ENCODE assay signal across 31 cellular contexts in the genomic region with DNA sequence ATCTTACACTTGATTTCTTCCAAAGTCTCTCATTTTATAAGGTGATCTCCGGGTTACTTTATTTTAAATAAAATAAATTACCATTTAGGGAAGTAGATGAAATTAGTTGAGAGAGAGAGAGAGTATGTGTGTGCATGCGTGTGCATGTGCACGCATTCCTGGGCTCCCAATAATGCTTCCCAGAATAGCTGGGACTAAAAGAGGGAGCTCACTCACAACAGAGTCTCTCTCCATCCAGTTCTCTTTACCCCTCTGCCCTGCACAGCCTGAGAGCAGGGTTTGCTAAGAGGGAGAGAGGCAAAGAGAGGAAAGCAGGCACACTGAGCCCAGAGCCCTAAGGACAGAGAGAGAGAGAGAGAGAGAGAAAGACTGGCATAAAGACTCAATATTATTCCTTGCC. TPM values are rescaled to one million over a fixed set of nuclear protein-coding genes. Genes with fewer than 3 reads are reported as not detected.
"Had no signal": no experiment of that assay in that cellular context is flagged by ENCODE, and none has a peak within 500 bp of the region (broad histone marks: within the 10 kb centered on the region; RNA-seq: fewer than 3 reads in every experiment).

No MANE protein-coding gene starts in this region.

- H3K36me3 ChIP-seq: ascending aorta, brain microvascular endothelial cell, esophagus muscularis mucosa, gastrocnemius medialis, WERI-Rb-1 had no signal

- H3K9me3 ChIP-seq: ascending aorta, esophagus muscularis mucosa, gastrocnemius medialis had no signal

- H3K27ac Mint-ChIP-seq: activated B cell treated with CpG ODN at 0.5 μM for 24 hours; activated CD8-positive, alpha-beta T cell treated with anti-CD3 and anti-CD28 coated beads for 36 hours; activated naive CD8-positive, alpha-beta T cell treated with anti-CD3 and anti-CD28 coated beads, Interleukin-2, amount 10 ng/mL, durations not matched to agents 7 days and 5 days; activated T-helper 17 cell treated with anti-CD3 and anti-CD28 coated beads, Interleukin-2, amount 50 U/mL, for 72 hours; effector memory CD8-positive, alpha-beta T cell; T-helper 17 cell; T-helper 2 cell treated with Interferon-gamma antibody and Interleukin-4, amounts not matched to agents 5 μg/mL and 100 μg/mL, for 36 hours had no signal

- H3K36me3 Mint-ChIP-seq: activated naive CD8-positive, alpha-beta T cell treated with anti-CD3 and anti-CD28 coated beads, Interleukin-2, amount 10 ng/mL, durations not matched to agents 7 days and 5 days had no signal

- H3K27ac ChIP-seq: ascending aorta, brain microvascular endothelial cell, esophagus muscularis mucosa, gastrocnemius medialis, WERI-Rb-1 had no signal

- H3K27me3 ChIP-seq: ascending aorta, brain microvascular endothelial cell, foreskin keratinocyte had no signal

- H3K4me3 ChIP-seq: ascending aorta, esophagus muscularis mucosa, gastrocnemius medialis had no signal

- H3K4me1 Mint-ChIP-seq: activated B cell treated with CpG ODN at 0.5 μM for 24 hours; activated naive CD8-positive, alpha-beta T cell treated with anti-CD3 and anti-CD28 coated beads, Interleukin-2, amount 10 ng/mL, durations not matched to agents 7 days and 5 days had no signal

- ATAC-seq: activated CD4-positive, CD25-positive, alpha-beta regulatory T cell treated with anti-CD3 and anti-CD28 coated beads, Interleukin-2, amount 50 U/mL, for 24 hours; activated CD8-positive, alpha-beta T cell treated with anti-CD3 and anti-CD28 coated beads for 36 hours; activated T-cell treated with anti-CD3 and anti-CD28 coated beads, Interleukin-2, amount 50 U/mL, for 4 hours; activated T-helper 17 cell treated with anti-CD3 and anti-CD28 coated beads, Interleukin-2, amount 50 U/mL, for 72 hours; effector memory CD8-positive, alpha-beta T cell; foreskin keratinocyte; gastrocnemius medialis; T-helper 17 cell had no signal

- H3K9me3 Mint-ChIP-seq: activated B cell treated with CpG ODN at 0.5 μM for 24 hours; activated CD8-positive, alpha-beta T cell treated with anti-CD3 and anti-CD28 coated beads for 36 hours; activated naive CD8-positive, alpha-beta T cell treated with anti-CD3 and anti-CD28 coated beads, Interleukin-2, amount 10 ng/mL, durations not matched to agents 7 days and 5 days; activated T-cell treated with anti-CD3 and anti-CD28 coated beads, Interleukin-2, amount 50 U/mL, for 4 hours; activated T-helper 17 cell treated with anti-CD3 and anti-CD28 coated beads, Interleukin-2, amount 50 U/mL, for 72 hours; effector memory CD8-positive, alpha-beta T cell; T-helper 2 cell treated with Interferon-gamma antibody and Interleukin-4, amounts not matched to agents 5 μg/mL and 100 μg/mL, for 36 hours had no signal

- H3K4me1 ChIP-seq: ascending aorta, esophagus muscularis mucosa, foreskin keratinocyte, gastrocnemius medialis had no signal

- DNase-seq: activated B cell treated with CpG ODN at 0.5 μM for 24 hours; activated CD4-positive, alpha-beta T cell treated with anti-CD3 and anti-CD28 coated beads for 48 hours; activated CD4-positive, alpha-beta T cell treated with anti-CD3 and anti-CD28 coated beads, Interleukin-2, amount 50 U/mL, for 1 hour; activated CD4-positive, alpha-beta T cell treated with anti-CD3 and anti-CD28 coated beads, Interleukin-2, amount 50 U/mL, for 48 hours; activated CD8-positive, alpha-beta memory T cell treated with anti-CD3 and anti-CD28 coated beads for 24 hours; activated CD8-positive, alpha-beta T cell treated with anti-CD3 and anti-CD28 coated beads for 36 hours; activated effector memory CD4-positive, alpha-beta T cell treated with Interleukin-2 at 50 U/mL for 16 hours; activated gamma-delta T cell treated with Interleukin-2 at 50 U/mL for 16 hours; activated naive CD4-positive, alpha-beta T cell treated with anti-CD3 and anti-CD28 coated beads, Interleukin-2, amount 50 U/mL, for 16 hours; activated naive CD4-positive, alpha-beta T cell treated with Interleukin-2 at 50 U/mL for 16 hours; activated naive CD8-positive, alpha-beta T cell treated with anti-CD3 and anti-CD28 coated beads, Interleukin-2, amount 10 ng/mL, durations not matched to agents 7 days and 5 days; activated T-cell treated with anti-CD3 and anti-CD28 coated beads, Interleukin-2, amount 50 U/mL, for 4 hours; brain microvascular endothelial cell; caudate nucleus; cortex of kidney; dermis blood vessel endothelial cell; effector CD4-positive, alpha-beta T cell; effector memory CD8-positive, alpha-beta T cell; erythroblast; foreskin keratinocyte; gastrocnemius medialis; T-helper 1 cell; T-helper 17 cell; T1000; WERI-Rb-1 had no signal

- H3K4me3 Mint-ChIP-seq: activated B cell treated with CpG ODN at 0.5 μM for 24 hours; activated CD8-positive, alpha-beta T cell treated with anti-CD3 and anti-CD28 coated beads for 36 hours; activated naive CD8-positive, alpha-beta T cell treated with anti-CD3 and anti-CD28 coated beads, Interleukin-2, amount 10 ng/mL, durations not matched to agents 7 days and 5 days; activated T-cell treated with anti-CD3 and anti-CD28 coated beads, Interleukin-2, amount 50 U/mL, for 4 hours; activated T-helper 17 cell treated with anti-CD3 and anti-CD28 coated beads, Interleukin-2, amount 50 U/mL, for 72 hours; effector memory CD8-positive, alpha-beta T cell; T-helper 17 cell; T-helper 2 cell treated with Interferon-gamma antibody and Interleukin-4, amounts not matched to agents 5 μg/mL and 100 μg/mL, for 36 hours had no signal

- FAIRE-seq: colon had no signal

RNA-seq across cellular contexts. Expression of gene FJX1, which starts 33.0 kb away (rescaled TPM):
- total RNA-seq: T-helper 17 cell had no signal
